16 cellular contexts compared by ENCODE assay signal in genomic region chr15:29046281-29046810, GRCh38.
A peak's percentile ranks its signal among the peaks of the same experiment; 100 is the strongest.
DNase-seq lines count a peak whose midpoint lies in the region; ATAC-seq and TF ChIP-seq lines count a peak whose summit lies in the region.
"Had no signal": no experiment of that assay in that cellular context is flagged by ENCODE, and none has a peak within 500 bp of the region (broad histone marks: within the 10 kb centered on the region; RNA-seq: fewer than 3 reads in every experiment).

No MANE protein-coding gene starts in this region.

- 88% methylated on average over 4 of the region's 4 CpGs for WGBS in smooth muscle cell (ENCODE audit: low lambda C conversion rate)

- POLR2A ChIA-PET in RWPE1 (lab: Yijun Ruan, JAX; ENCODE audit: low non-redundant PET): no interaction called here

- H3K36me3 ChIP-seq in SJSA1 (no peaks in the 10 kb centered on the region), smooth muscle cell (ENCODE audit: low read depth) (no peaks in the 10 kb centered on the region)

- H3K9me3 ChIP-seq in SJSA1 (replicated peaks) (no peaks in the 10 kb centered on the region), smooth muscle cell (replicated peaks; ENCODE audit: low read depth) (no peaks in the 10 kb centered on the region)

- no peak for ATAC-seq in HG02981 (IDR thresholded peaks at IDR 0.05; ENCODE audit: unreplicated experiment)
- ATAC-seq: Panc1 had no signal

- CTCF ChIA-PET in RWPE1 (lab: Yijun Ruan, JAX): no interaction called here

- H3K27ac ChIP-seq in SJSA1 (peak overlapping the region; percentile 71; the same call in 1 of the 2 replicates), angular gyrus (ENCODE audit: low read depth, low read length) (peak overlapping the region; percentile 83), dorsolateral prefrontal cortex (peak overlapping the region in 58 of 59 donors; percentile 52 to 99 (median 93)), smooth muscle cell (ENCODE audit: low read depth) (peak overlapping the region; percentile 93), RWPE1 (no peak overlapping the region)

- no peak for DNase-seq in SJSA1 (ENCODE audit: low read depth in 1 of 2, low spot score in 2 of 2)
- DNase-seq in dorsolateral prefrontal cortex: peak in 2 of 10 donors; percentile 26 to 27
- no peak for DNase-seq in smooth muscle cell (lab: John Stamatoyannopoulos, UW; ENCODE audit: unreplicated experiment)
- no peak for DNase-seq in HuH-7.5 (ENCODE audit: low spot score)
- DNase-seq in putamen (ENCODE audit: low spot score): no peak
- no peak for DNase-seq in RWPE1 (ENCODE audit: low spot score)
- DNase-seq: GF-D8; KG1; NCI-H1092; NCI-H1436; NCI-H1930; NCI-H510A; NK-92 treated with Interleukin-12 subunit alpha and Interleukin-12 subunit beta, amount 100 ng/mL, for 24 hours had no signal

- no peak for TF ChIP-seq CTCF in dorsolateral prefrontal cortex (IDR thresholded peaks at IDR 0.05 in 54 of 56, conservative IDR thresholded peaks at IDR 0.05 in 2 of 56; ENCODE audit: low read depth in 1 of 56, partially characterized antibody in 56 of 56)
- no peak for TF ChIP-seq CTCF in smooth muscle cell (IDR thresholded peaks at IDR 0.05; ENCODE audit: borderline replicate concordance, insufficient read depth, poor library complexity, severe bottlenecking)
- no peak for TF ChIP-seq CTCF in RWPE1 (conservative IDR thresholded peaks at IDR 0.05; ENCODE audit: low read depth)

- H2AFZ ChIP-seq in smooth muscle cell (ENCODE audit: low read depth): no peak overlapping the region

- H4K20me1 ChIP-seq in smooth muscle cell (ENCODE audit: low read depth): no peaks in the 10 kb centered on the region

- H3K9ac ChIP-seq in smooth muscle cell (ENCODE audit: low read depth): no peak overlapping the region

- no peaks in the 10 kb centered on the region for H3K79me2 ChIP-seq in smooth muscle cell (ENCODE audit: low read depth)

- H3K27me3 ChIP-seq in SJSA1 (replicated peaks): no peaks in the 10 kb centered on the region
- no peaks in the 10 kb centered on the region for H3K27me3 ChIP-seq in dorsolateral prefrontal cortex
- no peaks in the 10 kb centered on the region for H3K27me3 ChIP-seq in smooth muscle cell (ENCODE audit: low read depth)

- intact Hi-C loops in dorsolateral prefrontal cortex (cut with DNase I): no loop called here

- H3K4me3 ChIP-seq in SJSA1 (no peak overlapping the region), dorsolateral prefrontal cortex (no peak overlapping the region), smooth muscle cell (no peak overlapping the region)

- H3F3A ChIP-seq in smooth muscle cell (ENCODE audit: low read depth): no peaks in the 10 kb centered on the region

- peaks cover 40% of the 10 kb centered on the region for H3K4me1 ChIP-seq in SJSA1 (replicated peaks)
- H3K4me1 ChIP-seq in smooth muscle cell (ENCODE audit: low read depth): peaks cover 12% of the 10 kb centered on the region

- no peak overlapping the region for H3K4me2 ChIP-seq in smooth muscle cell
